ENCODE assay signal across 8 cellular contexts in the genomic region with DNA sequence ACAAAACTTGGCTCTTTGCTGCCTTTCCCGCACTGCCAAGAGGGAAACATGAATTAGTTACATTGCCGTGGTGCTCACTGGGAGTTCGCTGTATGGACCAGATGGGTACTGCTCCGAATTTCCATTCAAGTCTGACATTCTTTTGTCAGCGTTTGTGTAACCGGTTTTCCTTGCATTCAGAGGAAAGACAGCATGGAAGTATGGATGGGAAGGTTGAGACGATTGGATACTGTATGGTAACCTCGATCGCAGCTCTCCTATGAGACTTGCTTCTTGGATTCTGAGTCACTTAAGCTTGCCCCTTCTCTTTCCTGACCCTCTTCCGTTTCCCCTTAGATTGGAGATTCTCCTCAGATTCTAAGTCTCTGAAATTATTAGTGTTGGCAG. TPM values are rescaled to one million over a fixed set of nuclear protein-coding genes. Genes with fewer than 3 reads are reported as not detected.
DNase-seq lines count a peak whose midpoint lies in the region; ATAC-seq and TF ChIP-seq lines count a peak whose summit lies in the region.

No MANE protein-coding gene starts in this region.

- peak overlapping the region; percentile 79 to 96 (median 93) for H3K4me3 ChIP-seq in esophagus squamous epithelium
- H3K4me3 ChIP-seq in neuron (ENCODE audit: low read length): peak overlapping the region; percentile 77

- H3K4me1 ChIP-seq in esophagus squamous epithelium (peaks cover 9 to 22% (median 12%) of the 10 kb centered on the region in 3 donors), neuron (ENCODE audit: insufficient read depth, low read length) (peaks cover 17% of the 10 kb centered on the region)

- H3K36me3 ChIP-seq in esophagus squamous epithelium (peaks cover 0 to 5% (median 0%) of the 10 kb centered on the region in 3 donors), neuron (ENCODE audit: insufficient read depth, low read length) (peaks cover 2% of the 10 kb centered on the region)

- DNase-seq in activated naive CD4-positive, alpha-beta T cell (lab: John Stamatoyannopoulos, UW): no peak
- DNase-seq in esophagus squamous epithelium (lab: John Stamatoyannopoulos, UW) (no peak), NCI-H524 treated with DMSO at 0.1 percent for 48 hours (lab: John Stamatoyannopoulos, UW) (no peak), SKM-1 (lab: John Stamatoyannopoulos, UW; ENCODE audit: unreplicated experiment) (no peak)

- H2AFZ ChIP-seq in neuron (ENCODE audit: low read depth, low read length): peak overlapping the region; percentile 51

- intact Hi-C loops in esophagus squamous epithelium (cut with DNase I): loop anchor here (5.0 to 10.0 kb wide), 2 partner anchors 55 to 108 kb away; a partner anchor contains a TSS

- 17 to 24% methylated on average over 10 of the region's 10 CpGs for WGBS in esophagus squamous epithelium, 2 donors

- no peak for TF ChIP-seq CTCF in esophagus squamous epithelium (IDR thresholded peaks at IDR 0.05)

- H3K36me3 Mint-ChIP-seq in activated naive CD4-positive, alpha-beta T cell treated with anti-CD3 and anti-CD28 coated beads, Interleukin-2, amount 50 U/mL, for 24 hours: peaks cover 14% of the 10 kb centered on the region

- peaks cover 50% of the 10 kb centered on the region for H3K4me1 Mint-ChIP-seq in activated naive CD4-positive, alpha-beta T cell treated with anti-CD3 and anti-CD28 coated beads, Interleukin-2, amount 50 U/mL, for 24 hours

- no peaks in the 10 kb centered on the region for H3K9me3 Mint-ChIP-seq in activated naive CD4-positive, alpha-beta T cell treated with anti-CD3 and anti-CD28 coated beads, Interleukin-2, amount 50 U/mL, for 24 hours

- peak overlapping the region; percentile 99 for H3K4me3 Mint-ChIP-seq in activated naive CD4-positive, alpha-beta T cell treated with anti-CD3 and anti-CD28 coated beads, Interleukin-2, amount 50 U/mL, for 24 hours

- H3K27ac Mint-ChIP-seq in activated naive CD4-positive, alpha-beta T cell treated with anti-CD3 and anti-CD28 coated beads, Interleukin-2, amount 50 U/mL, for 24 hours: peak overlapping the region; percentile 99

- H3K27me3 ChIP-seq in esophagus squamous epithelium: peaks cover 0 to 11% (median 0%) of the 10 kb centered on the region in 4 donors
- H3K27me3 ChIP-seq in neuron (ENCODE audit: insufficient read depth, low read length): no peaks in the 10 kb centered on the region

- H3K9me3 ChIP-seq in esophagus squamous epithelium: no peaks in the 10 kb centered on the region
- peaks cover 4% of the 10 kb centered on the region for H3K9me3 ChIP-seq in neuron (ENCODE audit: low read length)

- ATAC-seq in HG03097 (IDR thresholded peaks at IDR 0.05; ENCODE audit: low FRiP score, unreplicated experiment): peak; percentile 20
- peak; percentile 68 for ATAC-seq in SK-N-SH treated with all-trans-retinoic acid at 6 μM for 48 hours

- H3K27me3 Mint-ChIP-seq in activated naive CD4-positive, alpha-beta T cell treated with anti-CD3 and anti-CD28 coated beads, Interleukin-2, amount 50 U/mL, for 24 hours: no peaks in the 10 kb centered on the region

- no peak for TF ChIP-seq POLR2A in esophagus squamous epithelium (IDR thresholded peaks at IDR 0.05)

- H3K27ac ChIP-seq in esophagus squamous epithelium: peak overlapping the region; percentile 90 to 97 (median 96)

TF ChIP-seq in SK-N-SH treated with all-trans-retinoic acid at 6 μM for 48 hours, 23 proteins besides CTCF, POLR2A, EP300 and RAD21 (continues in another document):
- TF ChIP-seq SNAI2 (CRISPR knock-in tag; IDR thresholded peaks at IDR 0.05): no peak
- no peak for TF ChIP-seq ZNF565 (CRISPR knock-in tag; conservative IDR thresholded peaks at IDR 0.05; ENCODE audit: low read depth)
- no peak for TF ChIP-seq ISL1 (CRISPR knock-in tag; IDR thresholded peaks at IDR 0.05)
- TF ChIP-seq, protein P1, sequence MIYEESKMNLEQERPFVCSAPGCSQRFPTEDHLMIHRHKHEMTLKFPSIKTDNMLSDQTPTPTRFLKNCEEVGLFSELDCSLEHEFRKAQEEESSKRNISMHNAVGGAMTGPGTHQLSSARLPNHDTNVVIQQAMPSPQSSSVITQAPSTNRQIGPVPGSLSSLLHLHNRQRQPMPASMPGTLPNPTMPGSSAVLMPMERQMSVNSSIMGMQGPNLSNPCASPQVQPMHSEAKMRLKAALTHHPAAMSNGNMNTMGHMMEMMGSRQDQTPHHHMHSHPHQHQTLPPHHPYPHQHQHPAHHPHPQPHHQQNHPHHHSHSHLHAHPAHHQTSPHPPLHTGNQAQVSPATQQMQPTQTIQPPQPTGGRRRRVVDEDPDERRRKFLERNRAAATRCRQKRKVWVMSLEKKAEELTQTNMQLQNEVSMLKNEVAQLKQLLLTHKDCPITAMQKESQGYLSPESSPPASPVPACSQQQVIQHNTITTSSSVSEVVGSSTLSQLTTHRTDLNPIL (CRISPR knock-in tag; IDR thresholded peaks at IDR 0.05; ENCODE audit: low read depth): no peak
- TF ChIP-seq CSDC2 (CRISPR knock-in tag; IDR thresholded peaks at IDR 0.05): no peak
- no peak for TF ChIP-seq PPARA (CRISPR knock-in tag; IDR thresholded peaks at IDR 0.05; ENCODE audit: borderline replicate concordance)
- TF ChIP-seq ZC3H10 (CRISPR knock-in tag; IDR thresholded peaks at IDR 0.05): no peak
- no peak for TF ChIP-seq ZNF8 (CRISPR knock-in tag; IDR thresholded peaks at IDR 0.05)
- TF ChIP-seq ESRRG (CRISPR knock-in tag; IDR thresholded peaks at IDR 0.05): no peak
- TF ChIP-seq, protein P2, sequence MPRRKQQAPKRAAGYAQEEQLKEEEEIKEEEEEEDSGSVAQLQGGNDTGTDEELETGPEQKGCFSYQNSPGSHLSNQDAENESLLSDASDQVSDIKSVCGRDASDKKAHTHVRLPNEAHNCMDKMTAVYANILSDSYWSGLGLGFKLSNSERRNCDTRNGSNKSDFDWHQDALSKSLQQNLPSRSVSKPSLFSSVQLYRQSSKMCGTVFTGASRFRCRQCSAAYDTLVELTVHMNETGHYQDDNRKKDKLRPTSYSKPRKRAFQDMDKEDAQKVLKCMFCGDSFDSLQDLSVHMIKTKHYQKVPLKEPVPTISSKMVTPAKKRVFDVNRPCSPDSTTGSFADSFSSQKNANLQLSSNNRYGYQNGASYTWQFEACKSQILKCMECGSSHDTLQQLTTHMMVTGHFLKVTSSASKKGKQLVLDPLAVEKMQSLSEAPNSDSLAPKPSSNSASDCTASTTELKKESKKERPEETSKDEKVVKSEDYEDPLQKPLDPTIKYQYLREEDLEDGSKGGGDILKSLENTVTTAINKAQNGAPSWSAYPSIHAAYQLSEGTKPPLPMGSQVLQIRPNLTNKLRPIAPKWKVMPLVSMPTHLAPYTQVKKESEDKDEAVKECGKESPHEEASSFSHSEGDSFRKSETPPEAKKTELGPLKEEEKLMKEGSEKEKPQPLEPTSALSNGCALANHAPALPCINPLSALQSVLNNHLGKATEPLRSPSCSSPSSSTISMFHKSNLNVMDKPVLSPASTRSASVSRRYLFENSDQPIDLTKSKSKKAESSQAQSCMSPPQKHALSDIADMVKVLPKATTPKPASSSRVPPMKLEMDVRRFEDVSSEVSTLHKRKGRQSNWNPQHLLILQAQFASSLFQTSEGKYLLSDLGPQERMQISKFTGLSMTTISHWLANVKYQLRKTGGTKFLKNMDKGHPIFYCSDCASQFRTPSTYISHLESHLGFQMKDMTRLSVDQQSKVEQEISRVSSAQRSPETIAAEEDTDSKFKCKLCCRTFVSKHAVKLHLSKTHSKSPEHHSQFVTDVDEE (CRISPR knock-in tag; IDR thresholded peaks at IDR 0.05): no peak
- no peak for TF ChIP-seq ZFP3 (CRISPR knock-in tag; IDR thresholded peaks at IDR 0.05)
- TF ChIP-seq, protein P3, sequence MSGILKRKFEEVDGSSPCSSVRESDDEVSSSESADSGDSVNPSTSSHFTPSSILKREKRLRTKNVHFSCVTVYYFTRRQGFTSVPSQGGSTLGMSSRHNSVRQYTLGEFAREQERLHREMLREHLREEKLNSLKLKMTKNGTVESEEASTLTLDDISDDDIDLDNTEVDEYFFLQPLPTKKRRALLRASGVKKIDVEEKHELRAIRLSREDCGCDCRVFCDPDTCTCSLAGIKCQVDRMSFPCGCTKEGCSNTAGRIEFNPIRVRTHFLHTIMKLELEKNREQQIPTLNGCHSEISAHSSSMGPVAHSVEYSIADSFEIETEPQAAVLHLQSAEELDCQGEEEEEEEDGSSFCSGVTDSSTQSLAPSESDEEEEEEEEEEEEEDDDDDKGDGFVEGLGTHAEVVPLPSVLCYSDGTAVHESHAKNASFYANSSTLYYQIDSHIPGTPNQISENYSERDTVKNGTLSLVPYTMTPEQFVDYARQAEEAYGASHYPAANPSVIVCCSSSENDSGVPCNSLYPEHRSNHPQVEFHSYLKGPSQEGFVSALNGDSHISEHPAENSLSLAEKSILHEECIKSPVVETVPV (CRISPR knock-in tag; IDR thresholded peaks at IDR 0.05): no peak
- TF ChIP-seq TOX (CRISPR knock-in tag; IDR thresholded peaks at IDR 0.05; ENCODE audit: borderline replicate concordance): no peak
- no peak for TF ChIP-seq ZNF70 (CRISPR knock-in tag; IDR thresholded peaks at IDR 0.05)
- no peak for TF ChIP-seq RARB (CRISPR knock-in tag; IDR thresholded peaks at IDR 0.05)
- TF ChIP-seq TCF4 (CRISPR knock-in tag; IDR thresholded peaks at IDR 0.05; ENCODE audit: borderline replicate concordance): no peak
- no peak for TF ChIP-seq ARNTL (CRISPR knock-in tag; IDR thresholded peaks at IDR 0.05; ENCODE audit: borderline replicate concordance, low read depth)
- TF ChIP-seq, protein P4, sequence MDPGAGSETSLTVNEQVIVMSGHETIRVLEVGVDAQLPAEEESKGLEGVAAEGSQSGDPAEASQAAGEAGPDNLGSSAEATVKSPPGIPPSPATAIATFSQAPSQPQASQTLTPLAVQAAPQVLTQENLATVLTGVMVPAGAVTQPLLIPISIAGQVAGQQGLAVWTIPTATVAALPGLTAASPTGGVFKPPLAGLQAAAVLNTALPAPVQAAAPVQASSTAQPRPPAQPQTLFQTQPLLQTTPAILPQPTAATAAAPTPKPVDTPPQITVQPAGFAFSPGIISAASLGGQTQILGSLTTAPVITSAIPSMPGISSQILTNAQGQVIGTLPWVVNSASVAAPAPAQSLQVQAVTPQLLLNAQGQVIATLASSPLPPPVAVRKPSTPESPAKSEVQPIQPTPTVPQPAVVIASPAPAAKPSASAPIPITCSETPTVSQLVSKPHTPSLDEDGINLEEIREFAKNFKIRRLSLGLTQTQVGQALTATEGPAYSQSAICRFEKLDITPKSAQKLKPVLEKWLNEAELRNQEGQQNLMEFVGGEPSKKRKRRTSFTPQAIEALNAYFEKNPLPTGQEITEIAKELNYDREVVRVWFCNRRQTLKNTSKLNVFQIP (CRISPR knock-in tag; IDR thresholded peaks at IDR 0.05; ENCODE audit: borderline replicate concordance, low read depth): no peak

RNA-seq across cellular contexts. Expression of a gene that starts 0.6 kb away (rescaled TPM):
- total RNA-seq in esophagus squamous epithelium: 10 to 100 TPM; 19.0 to 34.9 (median 24.6) TPM

RNA-seq across cellular contexts. Expression of a gene that starts 53.1 kb away (rescaled TPM):
- 10 to 100 TPM; 49.7 to 82.3 (median 72.3) TPM for total RNA-seq in esophagus squamous epithelium
